In genomic region chr9:97593960-97594359, GRCh38 we compare ENCODE assay signal across 1 cellular context.
TF ChIP-seq lines count a peak whose summit lies in the region.

No MANE protein-coding gene starts in this region.

TF ChIP-seq in HepG2, 621 proteins besides CTCF, POLR2A, EP300 and RAD21:
- no peak for TF ChIP-seq ZNF790 (CRISPR knock-in tag; IDR thresholded peaks at IDR 0.05; ENCODE audit: borderline replicate concordance)
- no peak for TF ChIP-seq PHF21A (CRISPR knock-in tag; IDR thresholded peaks at IDR 0.05)
- TF ChIP-seq ZFP36L2 (CRISPR knock-in tag; IDR thresholded peaks at IDR 0.05) = no peak
- no peak for TF ChIP-seq FOXJ3 (CRISPR knock-in tag; IDR thresholded peaks at IDR 0.05; ENCODE audit: borderline replicate concordance)
- no peak for TF ChIP-seq RFX1 (IDR thresholded peaks at IDR 0.05)
- no peak for TF ChIP-seq NCOA5 (CRISPR knock-in tag; IDR thresholded peaks at IDR 0.05)
- no peak for TF ChIP-seq ZMAT5 (CRISPR knock-in tag; IDR thresholded peaks at IDR 0.05; ENCODE audit: borderline replicate concordance, low read depth)
- no peak for TF ChIP-seq ZBED4 (CRISPR knock-in tag; IDR thresholded peaks at IDR 0.05; ENCODE audit: borderline replicate concordance)
- no peak for TF ChIP-seq ZNF503 (CRISPR knock-in tag; IDR thresholded peaks at IDR 0.05)
- no peak for TF ChIP-seq TEAD2 (CRISPR knock-in tag; IDR thresholded peaks at IDR 0.05)
- TF ChIP-seq ZNF720 (CRISPR knock-in tag; IDR thresholded peaks at IDR 0.05) = no peak
- TF ChIP-seq ZNF549 (CRISPR knock-in tag; IDR thresholded peaks at IDR 0.05) = no peak
- TF ChIP-seq BHLHE40 (IDR thresholded peaks at IDR 0.05; ENCODE audit: low read length) = no peak
- TF ChIP-seq, protein P1, sequence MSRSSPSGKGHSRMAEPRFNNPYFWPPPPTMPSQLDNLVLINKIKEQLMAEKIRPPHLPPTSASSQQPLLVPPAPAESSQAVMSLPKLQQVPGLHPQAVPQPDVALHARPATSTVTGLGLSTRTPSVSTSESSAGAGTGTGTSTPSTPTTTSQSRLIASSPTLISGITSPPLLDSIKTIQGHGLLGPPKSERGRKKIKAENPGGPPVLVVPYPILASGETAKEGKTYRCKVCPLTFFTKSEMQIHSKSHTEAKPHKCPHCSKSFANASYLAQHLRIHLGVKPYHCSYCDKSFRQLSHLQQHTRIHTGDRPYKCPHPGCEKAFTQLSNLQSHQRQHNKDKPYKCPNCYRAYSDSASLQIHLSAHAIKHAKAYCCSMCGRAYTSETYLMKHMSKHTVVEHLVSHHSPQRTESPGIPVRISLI (CRISPR knock-in tag; IDR thresholded peaks at IDR 0.05; ENCODE audit: borderline replicate concordance) = no peak
- no peak for TF ChIP-seq MIER2 (CRISPR knock-in tag; IDR thresholded peaks at IDR 0.05)
- TF ChIP-seq ZNF781 (CRISPR knock-in tag; IDR thresholded peaks at IDR 0.05; ENCODE audit: borderline replicate concordance, not compliant biosample characterization) = no peak
- TF ChIP-seq ZBTB21 (CRISPR knock-in tag; IDR thresholded peaks at IDR 0.05) = no peak
- no peak for TF ChIP-seq ZBTB49 (CRISPR knock-in tag; IDR thresholded peaks at IDR 0.05; ENCODE audit: borderline replicate concordance)
- TF ChIP-seq ZNF672 (CRISPR knock-in tag; IDR thresholded peaks at IDR 0.05) = no peak
- TF ChIP-seq MATR3 (CRISPR knock-in tag; IDR thresholded peaks at IDR 0.05) = no peak
